Comparison of ENCODE assay signal across 1 cellular context in genomic region chr14:35534884-35535793, GRCh38.
TF ChIP-seq lines count a peak whose summit lies in the region.

No MANE protein-coding gene starts in this region.

TF ChIP-seq in HepG2, 621 proteins besides CTCF, POLR2A, EP300 and RAD21 (continued from another document and continues in another):
- TF ChIP-seq ZFP91 (CRISPR knock-in tag; IDR thresholded peaks at IDR 0.05; ENCODE audit: borderline replicate concordance) = peak; percentile 99
- peak; percentile 100 for TF ChIP-seq KDM4B (CRISPR knock-in tag; IDR thresholded peaks at IDR 0.05)
- TF ChIP-seq SKIL (CRISPR knock-in tag; IDR thresholded peaks at IDR 0.05; ENCODE audit: borderline replicate concordance) = peak; percentile 99
- peak; percentile 100 for TF ChIP-seq ZNF33B (CRISPR knock-in tag; IDR thresholded peaks at IDR 0.05)
- TF ChIP-seq ATF1 (CRISPR knock-in tag; IDR thresholded peaks at IDR 0.05) = peak; percentile 59; the same call in 1 of the 2 replicates
- TF ChIP-seq ZNF234 (CRISPR knock-in tag; conservative IDR thresholded peaks at IDR 0.05) = peak; percentile 100
- peak; percentile 100 for TF ChIP-seq ZNF296 (CRISPR knock-in tag; conservative IDR thresholded peaks at IDR 0.05)
- peak; percentile 100 for TF ChIP-seq ZFP1 (CRISPR knock-in tag; IDR thresholded peaks at IDR 0.05)
- TF ChIP-seq POLR2AphosphoS5 (IDR thresholded peaks at IDR 0.05; ENCODE audit: low read depth, low read length) = no peak
- peak; percentile 99 for TF ChIP-seq SNAPC4 (CRISPR knock-in tag; IDR thresholded peaks at IDR 0.05)
- peak; percentile 93 for TF ChIP-seq ZNF652 (CRISPR knock-in tag; IDR thresholded peaks at IDR 0.05; ENCODE audit: borderline replicate concordance, low read depth)
- TF ChIP-seq ZNF7 (CRISPR knock-in tag; IDR thresholded peaks at IDR 0.05) = peak; percentile 99
- peak; percentile 100 for TF ChIP-seq ZNF607 (CRISPR knock-in tag; IDR thresholded peaks at IDR 0.05; ENCODE audit: borderline replicate concordance)
- TF ChIP-seq RCOR2 (CRISPR knock-in tag; IDR thresholded peaks at IDR 0.05) = peak; percentile 100
- no peak for TF ChIP-seq SRSF9 (IDR thresholded peaks at IDR 0.05; ENCODE audit: borderline replicate concordance, insufficient read depth, low read depth, low read length, poor library complexity, severe bottlenecking)
- peak; percentile 100 for TF ChIP-seq ZNF724P (CRISPR knock-in tag; IDR thresholded peaks at IDR 0.05; ENCODE audit: borderline replicate concordance)
- TF ChIP-seq ZSCAN31 (CRISPR knock-in tag; IDR thresholded peaks at IDR 0.05; ENCODE audit: low read depth) = peak; percentile 100
- TF ChIP-seq NFE2L1 (CRISPR knock-in tag; IDR thresholded peaks at IDR 0.05; ENCODE audit: borderline replicate concordance) = peak; percentile 100
- TF ChIP-seq ZFP90 (CRISPR knock-in tag; IDR thresholded peaks at IDR 0.05; ENCODE audit: borderline replicate concordance) = peak; percentile 100
- TF ChIP-seq ZNF274 (CRISPR knock-in tag; IDR thresholded peaks at IDR 0.05) = peak; percentile 100
- TF ChIP-seq ZNF326 (CRISPR knock-in tag; IDR thresholded peaks at IDR 0.05; ENCODE audit: borderline replicate concordance) = peak; percentile 100
- peak; percentile 100 for TF ChIP-seq ZNF674 (CRISPR knock-in tag; IDR thresholded peaks at IDR 0.05; ENCODE audit: low read depth)
- TF ChIP-seq SSRP1 (CRISPR knock-in tag; IDR thresholded peaks at IDR 0.05) = peak; percentile 97
- TF ChIP-seq, protein P1, sequence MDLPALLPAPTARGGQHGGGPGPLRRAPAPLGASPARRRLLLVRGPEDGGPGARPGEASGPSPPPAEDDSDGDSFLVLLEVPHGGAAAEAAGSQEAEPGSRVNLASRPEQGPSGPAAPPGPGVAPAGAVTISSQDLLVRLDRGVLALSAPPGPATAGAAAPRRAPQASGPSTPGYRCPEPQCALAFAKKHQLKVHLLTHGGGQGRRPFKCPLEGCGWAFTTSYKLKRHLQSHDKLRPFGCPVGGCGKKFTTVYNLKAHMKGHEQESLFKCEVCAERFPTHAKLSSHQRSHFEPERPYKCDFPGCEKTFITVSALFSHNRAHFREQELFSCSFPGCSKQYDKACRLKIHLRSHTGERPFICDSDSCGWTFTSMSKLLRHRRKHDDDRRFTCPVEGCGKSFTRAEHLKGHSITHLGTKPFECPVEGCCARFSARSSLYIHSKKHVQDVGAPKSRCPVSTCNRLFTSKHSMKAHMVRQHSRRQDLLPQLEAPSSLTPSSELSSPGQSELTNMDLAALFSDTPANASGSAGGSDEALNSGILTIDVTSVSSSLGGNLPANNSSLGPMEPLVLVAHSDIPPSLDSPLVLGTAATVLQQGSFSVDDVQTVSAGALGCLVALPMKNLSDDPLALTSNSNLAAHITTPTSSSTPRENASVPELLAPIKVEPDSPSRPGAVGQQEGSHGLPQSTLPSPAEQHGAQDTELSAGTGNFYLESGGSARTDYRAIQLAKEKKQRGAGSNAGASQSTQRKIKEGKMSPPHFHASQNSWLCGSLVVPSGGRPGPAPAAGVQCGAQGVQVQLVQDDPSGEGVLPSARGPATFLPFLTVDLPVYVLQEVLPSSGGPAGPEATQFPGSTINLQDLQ (CRISPR knock-in tag; IDR thresholded peaks at IDR 0.05) = peak; percentile 100
- TF ChIP-seq MIER3 (CRISPR knock-in tag; IDR thresholded peaks at IDR 0.05; ENCODE audit: borderline replicate concordance) = peak; percentile 100
- TF ChIP-seq NFE2 (CRISPR knock-in tag; IDR thresholded peaks at IDR 0.05) = peak; percentile 100; the same call in 1 of the 2 replicates
- TF ChIP-seq HDAC1 (CRISPR knock-in tag; IDR thresholded peaks at IDR 0.05) = peak; percentile 100
- peak; percentile 100 for TF ChIP-seq ATAD3A (CRISPR knock-in tag; IDR thresholded peaks at IDR 0.05)
- TF ChIP-seq POGZ (CRISPR knock-in tag; IDR thresholded peaks at IDR 0.05) = peak; percentile 98
- TF ChIP-seq HOXA9 (CRISPR knock-in tag; IDR thresholded peaks at IDR 0.05; ENCODE audit: borderline replicate concordance) = peak; percentile 100
- peak; percentile 100 for TF ChIP-seq NFKBIZ (CRISPR knock-in tag; IDR thresholded peaks at IDR 0.05)
- peak; percentile 34; the same call in 1 of the 2 replicates for TF ChIP-seq SRF (IDR thresholded peaks at IDR 0.05; ENCODE audit: low read depth, low read length)
- TF ChIP-seq ZBTB7B (CRISPR knock-in tag; IDR thresholded peaks at IDR 0.05) = peak; percentile 100
- TF ChIP-seq ZNF264 (CRISPR knock-in tag; IDR thresholded peaks at IDR 0.05) = peak; percentile 100
- peak; percentile 88 for TF ChIP-seq NFYB (CRISPR knock-in tag; IDR thresholded peaks at IDR 0.05)
- peak; percentile 100 for TF ChIP-seq NR1H2 (CRISPR knock-in tag; IDR thresholded peaks at IDR 0.05; ENCODE audit: borderline replicate concordance, low read depth)
- TF ChIP-seq HES4 (CRISPR knock-in tag; IDR thresholded peaks at IDR 0.05; ENCODE audit: borderline replicate concordance) = peak; percentile 100
- peak; percentile 100 for TF ChIP-seq NFKB2 (CRISPR knock-in tag; IDR thresholded peaks at IDR 0.05; ENCODE audit: borderline replicate concordance)
- TF ChIP-seq HOXD1 (CRISPR knock-in tag; IDR thresholded peaks at IDR 0.05) = peak; percentile 100
- TF ChIP-seq ZNF737 (CRISPR knock-in tag; IDR thresholded peaks at IDR 0.05; ENCODE audit: borderline replicate concordance) = peak; percentile 100
- TF ChIP-seq ZNF614 (CRISPR knock-in tag; IDR thresholded peaks at IDR 0.05; ENCODE audit: borderline replicate concordance) = peak; percentile 100
- peak; percentile 100 for TF ChIP-seq PAWR (CRISPR knock-in tag; IDR thresholded peaks at IDR 0.05; ENCODE audit: borderline replicate concordance)
- TF ChIP-seq SALL2 (CRISPR knock-in tag; IDR thresholded peaks at IDR 0.05) = peak; percentile 100
- TF ChIP-seq GATAD2A (CRISPR knock-in tag; IDR thresholded peaks at IDR 0.05) = peak; percentile 100
- peak; percentile 100 for TF ChIP-seq LBX2 (CRISPR knock-in tag; IDR thresholded peaks at IDR 0.05; ENCODE audit: borderline replicate concordance)
- peak; percentile 100 for TF ChIP-seq ETS1 (CRISPR knock-in tag; IDR thresholded peaks at IDR 0.05)
- peak; percentile 100 for TF ChIP-seq ZNF549 (CRISPR knock-in tag; IDR thresholded peaks at IDR 0.05)
- peak; percentile 100 for TF ChIP-seq EHMT2 (IDR thresholded peaks at IDR 0.05; ENCODE audit: borderline replicate concordance, low read depth, low read length)
- peak; percentile 100 for TF ChIP-seq MXD4 (CRISPR knock-in tag; IDR thresholded peaks at IDR 0.05)
- peak; percentile 39; the same call in 1 of the 2 replicates for TF ChIP-seq SUZ12 (IDR thresholded peaks at IDR 0.05; ENCODE audit: low read depth, low read length)
- TF ChIP-seq ZNF781 (CRISPR knock-in tag; IDR thresholded peaks at IDR 0.05; ENCODE audit: borderline replicate concordance, not compliant biosample characterization) = peak; percentile 100
- TF ChIP-seq ZNF703 (CRISPR knock-in tag; IDR thresholded peaks at IDR 0.05; ENCODE audit: borderline replicate concordance) = peak; percentile 100
- peak; percentile 100 for TF ChIP-seq ZNF430 (CRISPR knock-in tag; IDR thresholded peaks at IDR 0.05)
- TF ChIP-seq ISX (CRISPR knock-in tag; conservative IDR thresholded peaks at IDR 0.05) = peak; percentile 100
- peak; percentile 100 for TF ChIP-seq CSRNP1 (CRISPR knock-in tag; IDR thresholded peaks at IDR 0.05)
- peak; percentile 100 for TF ChIP-seq ZNF251 (CRISPR knock-in tag; IDR thresholded peaks at IDR 0.05)
